ENCODE assay signal across 2 cellular contexts in the genomic region with DNA sequence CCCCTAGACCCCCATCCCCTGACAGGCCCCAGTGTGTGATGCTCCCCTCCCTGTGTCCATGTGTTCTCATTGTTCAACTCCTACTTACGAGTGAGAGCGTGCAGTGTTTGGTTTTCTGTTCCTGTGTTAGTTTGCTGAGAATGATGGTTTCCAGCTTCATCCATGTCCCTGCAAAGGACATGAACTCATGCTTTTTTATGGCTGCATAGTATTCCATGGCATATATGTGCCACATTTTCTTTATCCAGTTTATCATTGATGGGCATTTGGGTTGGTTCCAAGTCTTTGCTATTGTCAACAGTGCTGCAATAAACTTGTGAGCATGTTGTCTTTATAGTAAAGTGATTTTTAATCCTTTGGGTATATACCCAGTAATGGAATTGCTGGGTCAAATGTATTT. TPM values are rescaled to one million over a fixed set of nuclear protein-coding genes. Genes with fewer than 3 reads are reported as not detected.
"Had no signal": no experiment of that assay in that cellular context is flagged by ENCODE, and none has a peak within 500 bp of the region (broad histone marks: within the 10 kb centered on the region; RNA-seq: fewer than 3 reads in every experiment).

No MANE protein-coding gene starts in this region.

RNA-seq across cellular contexts. Expression of gene TMEM178B, which starts 42.8 kb away (rescaled TPM):
- total RNA-seq: OCI-LY7, PC-9 had no signal
